ENCODE assay signal across 1 cellular context in genomic region chr14:50303744-50304471, GRCh38.
TF ChIP-seq lines count a peak whose summit lies in the region.

No MANE protein-coding gene starts in this region.

TF ChIP-seq in HepG2, 621 proteins besides CTCF, POLR2A, EP300 and RAD21 (continued from another document and continues in another):
- TF ChIP-seq DDIT3 (CRISPR knock-in tag; IDR thresholded peaks at IDR 0.05) (no peak), CHD4 (IDR thresholded peaks at IDR 0.05; ENCODE audit: borderline replicate concordance, low read length) (no peak), MAFF (IDR thresholded peaks at IDR 0.05; ENCODE audit: low read depth, low read length) (peak; percentile 86), NR2C2 (CRISPR knock-in tag; IDR thresholded peaks at IDR 0.05; ENCODE audit: borderline replicate concordance) (peak; percentile 30; the same call in 1 of the 2 replicates), SRSF1 (optimal IDR thresholded peaks at IDR 0.05; ENCODE audit: low read depth, low read length) (no peak), ZNF263 (CRISPR knock-in tag; IDR thresholded peaks at IDR 0.05) (no peak), RXRB (CRISPR knock-in tag; IDR thresholded peaks at IDR 0.05; ENCODE audit: borderline replicate concordance) (peak; percentile 86), FOXP1 (IDR thresholded peaks at IDR 0.05) (no peak), FOXP1 (CRISPR knock-in tag; IDR thresholded peaks at IDR 0.05) (peak; percentile 32; the same call in 1 of the 2 replicates), ZNF746 (CRISPR knock-in tag; IDR thresholded peaks at IDR 0.05) (no peak), ASH2L (IDR thresholded peaks at IDR 0.05; ENCODE audit: insufficient read length, low read depth, low read length) (no peak), TFDP1 (CRISPR knock-in tag; IDR thresholded peaks at IDR 0.05; ENCODE audit: borderline replicate concordance) (no peak), PAXIP1 (CRISPR knock-in tag; conservative IDR thresholded peaks at IDR 0.05) (peak; percentile 44), IRX3 (CRISPR knock-in tag; IDR thresholded peaks at IDR 0.05; ENCODE audit: borderline replicate concordance, low read depth) (no peak), ZNF501 (CRISPR knock-in tag; IDR thresholded peaks at IDR 0.05) (no peak), ZIK1 (CRISPR knock-in tag; IDR thresholded peaks at IDR 0.05; ENCODE audit: borderline replicate concordance, low read depth) (no peak), ARID4A (CRISPR knock-in tag; IDR thresholded peaks at IDR 0.05; ENCODE audit: borderline replicate concordance) (peak; percentile 48; the same call in 1 of the 2 replicates), ZGPAT (CRISPR knock-in tag; IDR thresholded peaks at IDR 0.05) (peak; percentile 69; the same call in 1 of the 2 replicates), ZNF512 (CRISPR knock-in tag; IDR thresholded peaks at IDR 0.05) (no peak), PHF21A (CRISPR knock-in tag; IDR thresholded peaks at IDR 0.05) (peak; percentile 55), ZNF724P (CRISPR knock-in tag; IDR thresholded peaks at IDR 0.05; ENCODE audit: borderline replicate concordance) (no peak), TSC22D2 (CRISPR knock-in tag; IDR thresholded peaks at IDR 0.05; ENCODE audit: borderline replicate concordance) (no peak), ZNF230 (CRISPR knock-in tag; IDR thresholded peaks at IDR 0.05) (no peak), ZNF530 (CRISPR knock-in tag; IDR thresholded peaks at IDR 0.05; ENCODE audit: low read depth) (no peak), FOXP4 (CRISPR knock-in tag; IDR thresholded peaks at IDR 0.05) (peak; percentile 69), PBX3 (CRISPR knock-in tag; IDR thresholded peaks at IDR 0.05; ENCODE audit: borderline replicate concordance) (no peak), SAFB2 (CRISPR knock-in tag; IDR thresholded peaks at IDR 0.05; ENCODE audit: borderline replicate concordance, low read depth) (no peak), ZFP41 (CRISPR knock-in tag; IDR thresholded peaks at IDR 0.05; ENCODE audit: borderline replicate concordance) (no peak), ZKSCAN1 (IDR thresholded peaks at IDR 0.05; ENCODE audit: low read length) (no peak), NFAT5 (CRISPR knock-in tag; IDR thresholded peaks at IDR 0.05) (no peak), HINFP (CRISPR knock-in tag; IDR thresholded peaks at IDR 0.05; ENCODE audit: low read depth) (no peak), HNF4G (IDR thresholded peaks at IDR 0.05; ENCODE audit: borderline replicate concordance, low read depth, low read length) (peak; percentile 40; the same call in 1 of the 2 replicates), HNF4G (CRISPR knock-in tag; IDR thresholded peaks at IDR 0.05; ENCODE audit: borderline replicate concordance, low read depth) (no peak), SRSF9 (IDR thresholded peaks at IDR 0.05; ENCODE audit: borderline replicate concordance, insufficient read depth, low read depth, low read length, poor library complexity, severe bottlenecking) (no peak)
